ENCODE assay signal across 9 cellular contexts in the genomic region with DNA sequence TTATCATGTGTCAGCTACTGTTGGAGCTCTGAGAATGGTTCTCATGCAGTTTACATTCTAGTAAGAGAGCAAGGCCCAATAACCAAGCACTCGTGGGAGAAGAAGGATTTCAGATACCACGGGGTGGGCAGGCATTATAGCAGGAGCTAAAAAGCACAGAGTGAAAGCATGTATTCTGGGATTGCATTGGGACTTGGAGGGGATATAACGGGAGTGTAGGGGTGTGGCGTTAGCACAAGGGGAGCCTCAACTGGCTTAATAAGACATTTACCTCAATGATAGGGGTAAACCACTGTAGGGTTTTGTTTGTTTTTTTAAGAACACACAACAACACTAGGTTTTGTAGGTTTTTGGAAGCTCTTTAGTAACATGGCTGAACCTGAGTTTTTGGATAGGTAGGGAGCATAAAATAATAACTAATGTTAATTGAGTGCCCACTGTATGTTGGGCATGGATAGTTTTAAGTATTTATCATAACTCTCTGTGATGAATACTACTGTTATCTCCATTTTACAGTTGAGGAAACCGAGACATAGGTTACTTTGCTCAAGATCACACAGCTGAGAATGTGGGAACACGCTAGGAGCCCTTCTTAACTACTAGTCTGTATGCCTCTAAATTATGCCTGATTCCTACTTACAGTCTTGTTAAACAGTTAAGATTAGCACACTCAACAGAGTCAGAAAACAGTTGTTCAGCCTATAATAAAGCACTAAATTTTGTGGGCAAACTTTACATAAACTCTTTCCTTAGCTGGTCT. TPM values are rescaled to one million over a fixed set of nuclear protein-coding genes. Genes with fewer than 3 reads are reported as not detected.
A peak's percentile ranks its signal among the peaks of the same experiment; 100 is the strongest.
DNase-seq lines count a peak whose midpoint lies in the region; ATAC-seq, FAIRE-seq and TF ChIP-seq lines count a peak whose summit lies in the region.
"Had no signal": no experiment of that assay in that cellular context is flagged by ENCODE, and none has a peak within 500 bp of the region (broad histone marks: within the 10 kb centered on the region; RNA-seq: fewer than 3 reads in every experiment).

No MANE protein-coding gene starts in this region.

- H3K9me3 ChIP-seq in BLaER1 treated with 17β-estradiol and CSF1 and Interleukin-3, amounts not matched to agents 10 nM and 100 nM (replicated peaks in 1 of 11) = no peaks in the 10 kb centered on the region
- H3K9me3 ChIP-seq in K562 (replicated peaks; ENCODE audit: control insufficient read depth, insufficient read depth, low read depth, low read length) = no peaks in the 10 kb centered on the region

- peaks cover 37 to 41% of the 10 kb centered on the region in 2 donors for H3K4me1 Mint-ChIP-seq in natural killer cell

- no peaks in the 10 kb centered on the region for H3K27me3 Mint-ChIP-seq in natural killer cell (ENCODE audit: low read depth in 2 of 2)

- TF ChIP-seq POLR2A in K562 (conservative IDR thresholded peaks at IDR 0.05) (no peak), GM12891 (IDR thresholded peaks at IDR 0.05; ENCODE audit: low read depth, low read length) (no peak)

- peak overlapping the region; percentile 98 to 100 for H3K27ac Mint-ChIP-seq in natural killer cell

- no peaks in the 10 kb centered on the region for H3K9me3 Mint-ChIP-seq in natural killer cell

- H2AFZ ChIP-seq in KMS-11 (ENCODE audit: low read depth) (0 out of 2 replicates have a peak overlapping the region, but pooled peaks have one; percentile 1), K562 (ENCODE audit: low read depth, low read length) (peak overlapping the region; percentile 87)

- DNase-seq in K562 (ENCODE audit: extremely low read depth in 1 of 4, low spot score in 3 of 4) = peak in 1 of 4 experiments; percentile 43
- DNase-seq in natural killer cell = no peak
- no peak for DNase-seq in GM12891 (ENCODE audit: insufficient read length, low spot score)
- no peak for DNase-seq in stimulated activated CD4-positive, alpha-beta T cell treated with anti-CD3 and anti-CD28 coated beads, Interleukin-4, amount 100 ng/mL, for 1 hour
- DNase-seq in foreskin melanocyte = no peak
- DNase-seq in putamen (ENCODE audit: low spot score) = no peak
- DNase-seq: DMS79 had no signal

- CTCF ChIA-PET in K562 (lab: Yijun Ruan, JAX; ENCODE audit: low intra/inter-chr PET ratio) = no interaction called here

- POLR2A ChIA-PET in K562 (lab: Yijun Ruan, JAX) = interaction anchor here (0.6 to 2.1 kb wide), 8 partner anchors 9 to 221 kb away, joined by 3 to 10 read pairs (median 3); partner anchors contain the start of gene ERICH6

- ATAC-seq in K562 (no peak), natural killer cell (no peak)

- peak overlapping the region in 10 of 11 experiments; percentile 92 to 98 (median 94); a peak in 13 of 22 replicates for H3K9ac ChIP-seq in BLaER1 treated with 17β-estradiol and CSF1 and Interleukin-3, amounts not matched to agents 10 nM and 100 nM
- H3K9ac ChIP-seq in KMS-11 (peak overlapping the region; percentile 87), K562 (ENCODE audit: insufficient read depth in 1 of 2, low read depth in 2 of 2, low read length in 2 of 2) (peak overlapping the region; percentile 72 to 78; a peak in 3 of 4 replicates)

- TF ChIP-seq CTCF in KMS-11 (conservative IDR thresholded peaks at IDR 0.05; ENCODE audit: low read depth, low read length) (no peak), K562 (IDR thresholded peaks at IDR 0.05 in 2 of 3, conservative IDR thresholded peaks at IDR 0.05 in 1 of 3; ENCODE audit: insufficient read depth in 2 of 3, low read depth in 1 of 3, low read length in 3 of 3) (no peak), natural killer cell (IDR thresholded peaks at IDR 0.05) (no peak)

- H3K79me2 ChIP-seq in KMS-11 (ENCODE audit: insufficient read depth, low read depth) (peaks cover 41% of the 10 kb centered on the region), K562 (ENCODE audit: control insufficient read depth, insufficient read depth, low read length) (peaks cover 44% of the 10 kb centered on the region)

- no peak for TF ChIP-seq RAD21 in K562 (CRISPR knock-in tag; conservative IDR thresholded peaks at IDR 0.05 in 1 of 2, IDR thresholded peaks at IDR 0.05 in 1 of 2)

- H4K20me1 ChIP-seq in BLaER1 treated with 17β-estradiol and CSF1 and Interleukin-3, amounts not matched to agents 10 nM and 100 nM = peaks cover 12 to 30% (median 26%) of the 10 kb centered on the region in 11 experiments; a peak in 20 of 22 replicates
- H4K20me1 ChIP-seq in KMS-11 (ENCODE audit: insufficient read depth) (peaks cover 13% of the 10 kb centered on the region), K562 (replicated peaks; ENCODE audit: control insufficient read depth, insufficient read depth, low read length) (no peaks in the 10 kb centered on the region)

- FAIRE-seq in K562 (lab: Jason Lieb, UNC) (no peak), GM12891 (lab: Jason Lieb, UNC) (no peak)

- H3K4me1 ChIP-seq in BLaER1 treated with 17β-estradiol and CSF1 and Interleukin-3, amounts not matched to agents 10 nM and 100 nM = peaks cover 16 to 44% (median 39%) of the 10 kb centered on the region in 10 experiments
- H3K4me1 ChIP-seq in KMS-11 (ENCODE audit: low read depth, poor library complexity, severe bottlenecking) (peaks cover 58% of the 10 kb centered on the region), K562 (replicated peaks in 1 of 2; ENCODE audit: control insufficient read depth in 2 of 2, insufficient read depth in 2 of 2, low read length in 2 of 2) (peaks cover 21 to 23% of the 10 kb centered on the region in 2 experiments; a peak in 4 of 5 replicates)

- peak overlapping the region; percentile 69 to 90 (median 84) for H3K4me2 ChIP-seq in BLaER1 treated with 17β-estradiol and CSF1 and Interleukin-3, amounts not matched to agents 10 nM and 100 nM
- H3K4me2 ChIP-seq in KMS-11 = peak overlapping the region; percentile 84
- peak overlapping the region; percentile 79 for H3K4me2 ChIP-seq in K562 (ENCODE audit: insufficient read depth, low read length)

- no peak for TF ChIP-seq EP300 in K562 (IDR thresholded peaks at IDR 0.05; ENCODE audit: low read length)

- no peaks in the 10 kb centered on the region for H3K9me1 ChIP-seq in K562 (ENCODE audit: control insufficient read depth, insufficient read depth, low read length)

- no TSS peak for BruUV-seq in K562 (replicated peaks; lab: Mats Ljungman, UMichigan)

- peak overlapping the region in 7 of 11 experiments; percentile 93 to 95 (median 94); a peak in 9 of 22 replicates for H3K27ac ChIP-seq in BLaER1 treated with 17β-estradiol and CSF1 and Interleukin-3, amounts not matched to agents 10 nM and 100 nM
- H3K27ac ChIP-seq in KMS-11 (peak overlapping the region; percentile 88), K562 (ENCODE audit: extremely low read depth, low read depth, low read length) (peak overlapping the region; percentile 39; the same call in 2 of the 3 replicates)

- H3K36me3 ChIP-seq in BLaER1 treated with 17β-estradiol and CSF1 and Interleukin-3, amounts not matched to agents 10 nM and 100 nM = no peaks in the 10 kb centered on the region
- H3K36me3 ChIP-seq in KMS-11 (ENCODE audit: insufficient read depth) (no peaks in the 10 kb centered on the region), K562 (ENCODE audit: control insufficient read depth, insufficient read depth, low read length) (peaks cover 10% of the 10 kb centered on the region)

- peak overlapping the region; percentile 92 for H3K4me3 Mint-ChIP-seq in natural killer cell

- WGBS in K562 (ENCODE audit: insufficient coverage, low coverage, missing lambda C conversion rate) = 42% methylated on average over 6 of the region's 6 CpGs

- H3K4me3 ChIP-seq in BLaER1 treated with 17β-estradiol and CSF1 and Interleukin-3, amounts not matched to agents 10 nM and 100 nM = peak overlapping the region in 8 of 10 experiments; percentile 74 to 99 (median 90); a peak in 9 of 20 replicates
- no peak overlapping the region for H3K4me3 ChIP-seq in KMS-11 (IDR thresholded peaks at IDR 0.05; ENCODE audit: insufficient read depth, low read depth, low read length)
- peak overlapping the region; percentile 72; the same call in 1 of the 2 replicates for H3K4me3 ChIP-seq in K562

- no peaks in the 10 kb centered on the region for H3K36me3 Mint-ChIP-seq in natural killer cell

- in situ Hi-C loops in K562 (cut with MboI) = no loop called here

- intact Hi-C loops in K562 (cut with micrococcal nuclease) = no loop called here
- intact Hi-C loops in natural killer cell (cut with micrococcal nuclease) = loop anchor here (5.0 kb wide), 1 partner anchor 42 kb away; no protein-coding TSS in a partner anchor

- H3K27me3 ChIP-seq in BLaER1 treated with 17β-estradiol and CSF1 and Interleukin-3, amounts not matched to agents 10 nM and 100 nM = no peaks in the 10 kb centered on the region
- H3K27me3 ChIP-seq in KMS-11 (ENCODE audit: insufficient read depth, low read depth) (no peaks in the 10 kb centered on the region), K562 (ENCODE audit: control insufficient read depth in 2 of 2, insufficient read depth in 2 of 2, low read length in 2 of 2) (no peaks in the 10 kb centered on the region)

TF ChIP-seq in K562, 482 proteins besides CTCF, POLR2A, EP300 and RAD21 (continues in another document):
- no peak for TF ChIP-seq JUNB (CRISPR knock-in tag; conservative IDR thresholded peaks at IDR 0.05)
- no peak for TF ChIP-seq ZNF184 (CRISPR knock-in tag; IDR thresholded peaks at IDR 0.05)
- no peak for TF ChIP-seq ZNF436 (CRISPR knock-in tag; IDR thresholded peaks at IDR 0.05)

TF ChIP-seq in GM12891, 5 proteins besides CTCF, POLR2A, EP300 and RAD21 (continues in another document):
- TF ChIP-seq TAF1 (IDR thresholded peaks at IDR 0.05; ENCODE audit: low read depth, low read length) = no peak
- TF ChIP-seq PAX5 (IDR thresholded peaks at IDR 0.05; ENCODE audit: insufficient read depth, low read length, severe bottlenecking) = no peak
- no peak for TF ChIP-seq POU2F2 (IDR thresholded peaks at IDR 0.05; ENCODE audit: low read depth, low read length)

RNA-seq across cellular contexts. Expression of gene SIAH2, which starts 1.8 kb away (rescaled TPM):
- 10.4 and 14.0 TPM in 2 replicates for total RNA-seq in K562 (2011; cell fraction: chromatin; rRNA removed; ENCODE audit: low replicate concordance)
- 19.2 and 21.1 TPM in 2 replicates for total RNA-seq in K562 (2011; cell fraction: nucleolus; rRNA removed)
- total RNA-seq in K562 (2011; cell fraction: nucleoplasm; rRNA removed) = 14.0 and 17.1 TPM in 2 replicates
- total RNA-seq in K562 (2014; rRNA removed) (39.0 and 52.8 TPM in 2 replicates), K562 (2014; rRNA removed; fragmentation: Illumina TruSeq; extraction: Trizol) (22.6 and 23.4 TPM in 2 replicates), K562 (2015; rRNA removed; fragmentation: Illumina TruSeq; extraction: Trizol) (24.6 and 24.8 TPM in 2 replicates), K562 (2021) (32.9 and 33.6 TPM in 2 replicates), natural killer cell (10 to 100 TPM; 22.7 to 25.7 (median 23.8) TPM)
- polyA plus RNA-seq in K562 (2011; rRNA removed) (34.9 and 37.8 TPM in 2 replicates), K562 (2014; fragmentation: Illumina TruSeq; extraction: Trizol) (26.9 and 34.4 TPM in 2 replicates), K562 (2014; fragmentation: Nextera tagmentation; extraction: Ambion mirVana) (1 to 10 TPM; 4.8 to 7.5 TPM), K562 (2014; rRNA removed) (29.9 and 34.5 TPM in 2 replicates)
- 51.5 and 163 TPM in 2 replicates for polyA plus RNA-seq in K562 (2011; cell fraction: cytosol; rRNA removed)
- polyA plus RNA-seq in K562 (2011; cell fraction: nucleus; rRNA removed) = 35.1 and 65.2 TPM in 2 replicates
- polyA plus RNA-seq in K562 (2012) = 19.7 and 22.9 TPM in 2 replicates
- polyA minus RNA-seq in K562 (2011; rRNA and poly(A)+ RNA removed) = 25.2 and 48.9 TPM in 2 replicates
- polyA minus RNA-seq in K562 (2011; cell fraction: cytosol; rRNA and poly(A)+ RNA removed) = 32.4 and 42.9 TPM in 2 replicates
- 12.4 and 12.8 TPM in 2 replicates for polyA minus RNA-seq in K562 (2011; cell fraction: nucleus; rRNA and poly(A)+ RNA removed)
- 7.3 TPM for polyA plus RNA-seq in GM12891 (2012; ENCODE audit: low read depth, missing spikeins)

Comparison
In these comparisons a context has a peak if more than half of its experiments do, and no peak if none do; other contexts are left out.
1. H3K27ac ChIP-seq: peak in every context shown above with its lines; median percentile 94 in BLaER1 treated with 17β-estradiol and CSF1 and Interleukin-3, amounts not matched to agents 10 nM and 100 nM; 88 in KMS-11; 39 in K562.